Comparison of ENCODE assay signal across 12 cellular contexts in the genomic region with DNA sequence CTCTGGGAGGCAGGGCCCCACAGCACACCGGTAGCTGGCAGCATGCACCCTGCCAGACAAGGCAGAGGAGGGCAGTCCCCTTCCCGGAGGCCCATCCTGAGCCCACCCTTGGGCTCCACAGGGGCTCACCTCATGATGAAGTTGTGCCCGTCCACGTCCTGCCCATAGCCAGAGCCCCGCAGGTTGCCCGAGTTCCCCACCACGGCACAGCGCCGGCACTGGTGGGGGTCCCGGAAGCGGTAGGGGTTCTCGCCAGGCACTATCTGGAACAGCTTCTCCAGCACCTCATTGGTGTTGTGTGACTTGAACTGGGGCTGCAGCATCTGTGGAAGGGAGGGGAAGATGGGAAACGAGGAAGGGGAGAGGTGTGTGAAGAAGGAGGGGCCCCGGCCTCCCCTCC. TPM values are rescaled to one million over a fixed set of nuclear protein-coding genes. Genes with fewer than 3 reads are reported as not detected.
DNase-seq lines count a peak whose midpoint lies in the region; ATAC-seq, FAIRE-seq and TF ChIP-seq lines count a peak whose summit lies in the region.
"Had no signal": no experiment of that assay in that cellular context is flagged by ENCODE, and none has a peak within 500 bp of the region (broad histone marks: within the 10 kb centered on the region; RNA-seq: fewer than 3 reads in every experiment).

No MANE protein-coding gene starts in this region.

- no peak overlapping the region for H2BK120ac ChIP-seq in H1 (replicated peaks; ENCODE audit: low read depth, low read length)

- no peak overlapping the region for H3K9ac ChIP-seq in H1 (replicated peaks in 1 of 4; ENCODE audit: extremely low read depth in 1 of 4, low read depth in 3 of 4, low read length in 3 of 4)
- peak overlapping the region in 2 of 3 donors; percentile 21 to 45 for H3K9ac ChIP-seq in skeletal muscle tissue (ENCODE audit: low read depth in 1 of 3, low read length in 3 of 3)

- H3K23me2 ChIP-seq in H1 (ENCODE audit: low read depth, low read length), result no peaks in the 10 kb centered on the region

- peak overlapping the region; percentile 38; the same call in 1 of the 2 replicates for H4K8ac ChIP-seq in H1 (ENCODE audit: extremely low read depth, insufficient read depth, low read length)

- H4K5ac ChIP-seq in H1 (ENCODE audit: insufficient read length, low read depth, low read length), result no peak overlapping the region

- no peak overlapping the region for H3K23ac ChIP-seq in H1 (ENCODE audit: insufficient read length)

- DNase-seq in WERI-Rb-1, result no peak
- DNase-seq in H1 (ENCODE audit: low read depth in 1 of 2, low spot score in 2 of 2), result no peak
- no peak for DNase-seq in NCI-H524 treated with DMSO at 0.1 percent for 48 hours (lab: John Stamatoyannopoulos, UW)
- DNase-seq in stimulated activated CD4-positive, alpha-beta T cell treated with anti-CD3 and anti-CD28 coated beads, Interleukin-12 subunit alpha, Interleukin-12 subunit beta, amount 100 ng/mL, for 4 hours, result no peak
- no peak for DNase-seq in ascending aorta (ENCODE audit: low spot score in 2 of 2)
- DNase-seq: DMS79 treated with DMSO at 0.1 percent for 48 hours, GOT3 had no signal

- POLR2A ChIA-PET in H1 (lab: Charles Lee; ENCODE audit: partially characterized antibody), result interaction anchor here (1.2 to 5.8 kb wide), 3 partner anchors 13 to 76 kb away, joined by 4 to 37 read pairs (median 7); a partner anchor contains a TSS

- no peak overlapping the region for H3K4me3 ChIP-seq in WERI-Rb-1 (ENCODE audit: low read depth, low read length)
- no peak overlapping the region for H3K4me3 ChIP-seq in H1 (ENCODE audit: extremely low read depth in 1 of 4, insufficient read depth in 2 of 4, low read depth in 3 of 4, low read length in 4 of 4)
- H3K4me3 ChIP-seq in skeletal muscle tissue (ENCODE audit: low read length in 3 of 3), result no peak overlapping the region
- H3K4me3 ChIP-seq in ascending aorta, result no peak overlapping the region
- H3K4me3 ChIP-seq: GM12878 had no signal

- H3K4me2 ChIP-seq in H1 (ENCODE audit: insufficient read depth in 1 of 2, low read depth in 2 of 2, low read length in 2 of 2), result no peak overlapping the region

- H2BK12ac ChIP-seq in H1 (ENCODE audit: low read depth, low read length), result no peak overlapping the region

- H3K27ac ChIP-seq in WERI-Rb-1, result peak overlapping the region; percentile 92
- H3K27ac ChIP-seq in H1 (ENCODE audit: low read depth, low read length), result no peak overlapping the region
- no peak overlapping the region for H3K27ac ChIP-seq in skeletal muscle tissue (ENCODE audit: low read depth, low read length)
- H3K27ac ChIP-seq in ascending aorta, result no peak overlapping the region

- CTCF ChIA-PET in H1 (lab: Charles Lee; ENCODE audit: partially characterized antibody), result interaction anchor here (0.7 to 13.3 kb wide), 32 partner anchors 8 to 244 kb away, joined by 3 to 180 read pairs (median 4); a partner anchor contains a TSS

- no peak overlapping the region for H4K91ac ChIP-seq in H1 (replicated peaks; ENCODE audit: insufficient read length, low read length)

- H2BK20ac ChIP-seq in H1 (ENCODE audit: low read length), result no peak overlapping the region

- no peaks in the 10 kb centered on the region; the same call in 1 of the 2 replicates for H3K79me1 ChIP-seq in H1 (ENCODE audit: low read depth, low read length)

- H3K27me3 ChIP-seq in WERI-Rb-1 (ENCODE audit: insufficient read depth, low read depth, severe bottlenecking) (no peaks in the 10 kb centered on the region), H1 (replicated peaks in 1 of 4; ENCODE audit: control insufficient read depth in 3 of 4, extremely low read depth in 1 of 4, insufficient read depth in 3 of 4, low read length in 3 of 4) (no peaks in the 10 kb centered on the region), skeletal muscle tissue (ENCODE audit: control insufficient read depth in 3 of 3, insufficient read depth in 3 of 3, low read length in 3 of 3) (no peaks in the 10 kb centered on the region), ascending aorta (no peaks in the 10 kb centered on the region)

- no peak overlapping the region for H3K18ac ChIP-seq in H1 (ENCODE audit: extremely low read depth, low read length)

- H3K14ac ChIP-seq in H1 (ENCODE audit: insufficient read length), result no peak overlapping the region

- peaks cover 76% of the 10 kb centered on the region for H3K36me3 ChIP-seq in WERI-Rb-1
- H3K36me3 ChIP-seq in H1 (ENCODE audit: control insufficient read depth in 2 of 4, insufficient read depth in 4 of 4, low read length in 3 of 4), result peaks cover 2 to 11% (median 8%) of the 10 kb centered on the region in 4 experiments; a peak in 6 of 8 replicates
- peaks cover 17 to 29% (median 20%) of the 10 kb centered on the region in 3 donors for H3K36me3 ChIP-seq in skeletal muscle tissue (ENCODE audit: control insufficient read depth in 3 of 3, insufficient read depth in 3 of 3, low read length in 3 of 3)
- H3K36me3 ChIP-seq in ascending aorta, result peaks cover 9 to 35% of the 10 kb centered on the region in 2 donors

- 93% methylated on average over 14 of the region's 14 CpGs; no CpG with 5 or more reads in 1 of the 2 experiments for WGBS in H1 (ENCODE audit: extremely low coverage in 1 of 2, insufficient coverage in 1 of 2, insufficient read length in 1 of 2, insufficient replicate concordance in 2 of 2, low coverage in 1 of 2, low lambda C conversion rate in 2 of 2, missing lambda C conversion rate in 1 of 2), 2 experiments

- no peak for FAIRE-seq in H1 (lab: Jason Lieb, UNC)
- FAIRE-seq: G401.6 had no signal

- peaks cover 0 to 8% of the 10 kb centered on the region in 2 experiments for H4K20me1 ChIP-seq in H1 (replicated peaks in 1 of 2; ENCODE audit: control insufficient read depth in 1 of 2, insufficient read depth in 2 of 2, low read length in 2 of 2)

- no peaks in the 10 kb centered on the region for H3K4me1 ChIP-seq in H1 (replicated peaks in 1 of 4; ENCODE audit: control insufficient read depth in 3 of 4, insufficient read depth in 4 of 4, low read length in 3 of 4)
- H3K4me1 ChIP-seq in skeletal muscle tissue (ENCODE audit: control insufficient read depth in 3 of 3, insufficient read depth in 3 of 3, low read length in 3 of 3), result peaks cover 18 to 24% (median 19%) of the 10 kb centered on the region in 3 donors
- no peaks in the 10 kb centered on the region for H3K4me1 ChIP-seq in ascending aorta

- H3K56ac ChIP-seq in H1 (replicated peaks; ENCODE audit: insufficient read length, low read depth, low read length), result no peak overlapping the region

- intact Hi-C loops in ascending aorta (cut with DNase I), result no loop called here

- ATAC-seq in GM19397 (IDR thresholded peaks at IDR 0.05; ENCODE audit: unreplicated experiment), result peak; percentile 14
- no peak for ATAC-seq in SK-N-SH treated with all-trans-retinoic acid at 6 μM for 48 hours

- TF ChIP-seq POLR2A in H1 (IDR thresholded peaks at IDR 0.05; ENCODE audit: control extremely low read depth in 1 of 2, low read depth in 2 of 2, low read length in 2 of 2), result no peak

- H3K9me3 ChIP-seq in WERI-Rb-1 (ENCODE audit: severe bottlenecking), result no peaks in the 10 kb centered on the region
- no peaks in the 10 kb centered on the region for H3K9me3 ChIP-seq in H1 (ENCODE audit: insufficient read depth in 2 of 2, low read depth in 1 of 2, low read length in 1 of 2)
- H3K9me3 ChIP-seq in skeletal muscle tissue (ENCODE audit: control insufficient read depth in 3 of 3, low read length in 3 of 3), result no peaks in the 10 kb centered on the region
- no peaks in the 10 kb centered on the region for H3K9me3 ChIP-seq in ascending aorta

- no peak for TF ChIP-seq EP300 in H1 (IDR thresholded peaks at IDR 0.05; ENCODE audit: borderline replicate concordance in 1 of 2, low read depth in 2 of 2, low read length in 2 of 2)

- no peak for TF ChIP-seq RAD21 in H1 (IDR thresholded peaks at IDR 0.05 in 1 of 2, conservative IDR thresholded peaks at IDR 0.05 in 1 of 2; ENCODE audit: low read depth in 2 of 2, low read length in 2 of 2)

- no peak overlapping the region for H2BK15ac ChIP-seq in H1 (ENCODE audit: low read length)

- TF ChIP-seq CTCF in WERI-Rb-1 (IDR thresholded peaks at IDR 0.05; ENCODE audit: low read depth, low read length), result no peak
- no peak for TF ChIP-seq CTCF in H1 (IDR thresholded peaks at IDR 0.05; ENCODE audit: control extremely low read depth in 1 of 3, insufficient read depth in 1 of 3, low read depth in 1 of 3, low read length in 3 of 3)
- no peak for TF ChIP-seq CTCF in ascending aorta (IDR thresholded peaks at IDR 0.05)

- no peaks in the 10 kb centered on the region for H3K79me2 ChIP-seq in H1 (ENCODE audit: control insufficient read depth in 1 of 2, insufficient read depth in 2 of 2, low read length in 2 of 2)

- no peak overlapping the region for H2BK5ac ChIP-seq in H1 (ENCODE audit: low read depth, low read length)

- H3K4ac ChIP-seq in H1 (replicated peaks; ENCODE audit: insufficient read length, low read depth, low read length), result no peak overlapping the region

- H2AFZ ChIP-seq in H1 (ENCODE audit: low read length), result no peak overlapping the region

- H2AK5ac ChIP-seq in H1 (ENCODE audit: low read depth, low read length), result no peak overlapping the region

RNA-seq across cellular contexts. Expression of a gene that starts 44.0 kb away (rescaled TPM):
- 39.3 and 39.7 TPM in 2 replicates for total RNA-seq in H1 (2021; fragmentation: NEBNext Ultra II Directional; extraction: Animal tissue kit (Norgen Biotek cat#: 25700))
- polyA plus RNA-seq in H1 (2011; rRNA removed), result 14.4 and 30.5 TPM in 2 replicates
- 16.9 TPM for polyA plus RNA-seq in H1 (2011; cell fraction: cytosol; rRNA removed)
- polyA plus RNA-seq in H1 (2011; cell fraction: nucleus; rRNA removed), result 28.1 TPM
- 19.3 to 24.6 TPM (median 22.0 TPM) in 4 replicates for polyA plus RNA-seq in H1 (2012, experiment 1 of 2)
- polyA plus RNA-seq in H1 (2012, experiment 2 of 2), result 19.9 TPM
- polyA plus RNA-seq in H1 (2013, experiment 1 of 2), result 26.7 TPM
- 27.0 TPM for polyA plus RNA-seq in H1 (2013, experiment 2 of 2)
- 33.4 and 49.9 TPM in 2 replicates for polyA minus RNA-seq in H1 (2011; rRNA and poly(A)+ RNA removed)
- polyA minus RNA-seq in H1 (2011; cell fraction: cytosol; rRNA and poly(A)+ RNA removed), result 43.4 TPM
- polyA minus RNA-seq in H1 (2011; cell fraction: nucleus; rRNA and poly(A)+ RNA removed), result 43.8 TPM
- total RNA-seq in skeletal muscle tissue (24.5 TPM), ascending aorta (52.3 TPM)

RNA-seq across cellular contexts. Expression of a gene that starts 48.1 kb away (rescaled TPM):
- 50.3 and 50.8 TPM in 2 replicates for total RNA-seq in H1 (2021; fragmentation: NEBNext Ultra II Directional; extraction: Animal tissue kit (Norgen Biotek cat#: 25700))
- polyA plus RNA-seq in H1 (2011; rRNA removed), result 27.9 and 30.7 TPM in 2 replicates
- 47.6 TPM for polyA plus RNA-seq in H1 (2011; cell fraction: cytosol; rRNA removed)
- 31.2 TPM for polyA plus RNA-seq in H1 (2011; cell fraction: nucleus; rRNA removed)
- 38.5 to 47.8 TPM (median 41.1 TPM) in 4 replicates for polyA plus RNA-seq in H1 (2012, experiment 1 of 2)
- polyA plus RNA-seq in H1 (2012, experiment 2 of 2), result 31.1 TPM
- polyA plus RNA-seq in H1 (2013, experiment 1 of 2), result 30.0 TPM
- 31.2 TPM for polyA plus RNA-seq in H1 (2013, experiment 2 of 2)
- polyA minus RNA-seq in H1 (2011; rRNA and poly(A)+ RNA removed), result 54.7 and 67.1 TPM in 2 replicates
- 40.7 TPM for polyA minus RNA-seq in H1 (2011; cell fraction: cytosol; rRNA and poly(A)+ RNA removed)
- 33.1 TPM for polyA minus RNA-seq in H1 (2011; cell fraction: nucleus; rRNA and poly(A)+ RNA removed)
- total RNA-seq in skeletal muscle tissue, result 38.1 TPM
- total RNA-seq in ascending aorta, result 31.5 TPM

RNA-seq across cellular contexts. Expression of a gene that starts 59.5 kb away (rescaled TPM):
- total RNA-seq in H1 (2021; fragmentation: NEBNext Ultra II Directional; extraction: Animal tissue kit (Norgen Biotek cat#: 25700)), result 3.4 and 4.6 TPM in 2 replicates
- polyA plus RNA-seq in H1 (2011; rRNA removed), result 5.1 and 5.5 TPM in 2 replicates
- 4.4 TPM for polyA plus RNA-seq in H1 (2011; cell fraction: cytosol; rRNA removed)
- polyA plus RNA-seq in H1 (2011; cell fraction: nucleus; rRNA removed), result 16.1 TPM
- 4.1 to 5.8 TPM (median 4.7 TPM) in 4 replicates for polyA plus RNA-seq in H1 (2012, experiment 1 of 2)
- polyA plus RNA-seq in H1 (2012, experiment 2 of 2), result 3.7 TPM
- polyA plus RNA-seq in H1 (2013, experiment 1 of 2), result 2.4 TPM
- 2.2 TPM for polyA plus RNA-seq in H1 (2013, experiment 2 of 2)
- 3.7 and 3.9 TPM in 2 replicates for polyA minus RNA-seq in H1 (2011; rRNA and poly(A)+ RNA removed)
- polyA minus RNA-seq in H1 (2011; cell fraction: cytosol; rRNA and poly(A)+ RNA removed), result 5.1 TPM
- polyA minus RNA-seq in H1 (2011; cell fraction: nucleus; rRNA and poly(A)+ RNA removed), result 3.6 TPM
- total RNA-seq in skeletal muscle tissue, result 6.8 TPM
- 54.5 TPM for total RNA-seq in ascending aorta

Comparison
In these comparisons a context has a peak if more than half of its experiments do, and no peak if none do; other contexts are left out.
1. H3K9ac ChIP-seq: peak in skeletal muscle tissue (2 of 3); none in H1 (0 of 4).